ENCODE assay signal across 8 cellular contexts in genomic region chr7:99438573-99439480, GRCh38. TPM values are rescaled to one million over a fixed set of nuclear protein-coding genes. Genes with fewer than 3 reads are reported as not detected.
A peak's percentile ranks its signal among the peaks of the same experiment; 100 is the strongest.
DNase-seq lines count a peak whose midpoint lies in the region; ATAC-seq and TF ChIP-seq lines count a peak whose summit lies in the region.

Gene CPSF4, plus strand, starts transcription at chr7:99438943. Its CDS starts 140 bp downstream, at chr7:99439083.
Gene PTCD1, minus strand, starts transcription at chr7:99438798. Its CDS starts 3,556 bp downstream, at chr7:99435242.

- in situ Hi-C loops in GM13977 (cut with MboI; ENCODE audit: low pct_unique_long_range_greater_than_20kb, low sequenced_read_pairs, unreplicated experiment) = no loop called here

- TF ChIP-seq POLR2A in prostate gland (IDR thresholded peaks at IDR 0.05) = peak; percentile 56

- no peaks in the 10 kb centered on the region for H3K27me3 ChIP-seq in prostate gland (replicated peaks; ENCODE audit: insufficient read depth)

- peak within 1 kb of the TSS; percentile 92 to 93 for H3K4me3 ChIP-seq in prostate gland
- peak within 1 kb of the TSS; percentile 81 for H3K4me3 ChIP-seq in urinary bladder (ENCODE audit: low read depth, low read length)

- intact Hi-C loops in left ventricle myocardium superior (cut with micrococcal nuclease) (no loop called here), prostate gland (cut with DNase I) (no loop called here)

- ATAC-seq in HG02852 (IDR thresholded peaks at IDR 0.05; ENCODE audit: unreplicated experiment) = peak; percentile 91
- peak; percentile 98 for ATAC-seq in left ventricle myocardium superior

- H3K4me1 ChIP-seq in prostate gland (replicated peaks) (peaks cover 3% of the 10 kb centered on the region), urinary bladder (ENCODE audit: insufficient read depth) (no peaks in the 10 kb centered on the region)

- H3K27ac ChIP-seq in prostate gland (peak within 1 kb of the TSS; percentile 83 to 89), urinary bladder (ENCODE audit: low read depth) (peak within 1 kb of the TSS; percentile 61)

- no peaks in the 10 kb centered on the region for H3K9me3 ChIP-seq in prostate gland

- WGBS in prostate gland = under 1% methylated on average over 89 of the region's 89 CpGs
- WGBS in urinary bladder = under 1% methylated on average over 89 of the region's 89 CpGs

- no peaks in the 10 kb centered on the region for H3K36me3 ChIP-seq in prostate gland
- H3K36me3 ChIP-seq in urinary bladder (ENCODE audit: insufficient read depth) = no peaks in the 10 kb centered on the region

- TF ChIP-seq CTCF in GM13977 (IDR thresholded peaks at IDR 0.05; ENCODE audit: extremely low read depth, insufficient read depth, missing control alignments) (no peak), prostate gland (IDR thresholded peaks at IDR 0.05) (no peak)

- DNase-seq in GM13977 (ENCODE audit: low spot score) (peak; percentile 99), NCI-H1436 treated with DMSO at 0.1 percent for 48 hours (lab: John Stamatoyannopoulos, UW) (peak; percentile 49), T-helper 1 cell (peak; percentile 68 to 92 (median 78)), amniotic stem cell (lab: John Stamatoyannopoulos, UW) (peak; percentile 94), left ventricle myocardium superior (peak; percentile 98), prostate gland (ENCODE audit: low spot score) (peak; percentile 95)

RNA-seq across cellular contexts. Expression of gene CPSF4, which starts in this region (rescaled TPM):
- total RNA-seq in left ventricle myocardium superior (19.8 TPM), prostate gland (10 to 100 TPM; 40.4 to 97.4 TPM), urinary bladder (15.6 TPM)
- polyA plus RNA-seq in urinary bladder = 26.4 TPM

RNA-seq across cellular contexts. Expression of gene PTCD1, which starts in this region (rescaled TPM):
- 3.1 TPM for total RNA-seq in left ventricle myocardium superior
- total RNA-seq in prostate gland = 10 to 100 TPM in 1 of 2 donors, 1 to 10 TPM in 1; 9.1 to 11.8 TPM
- 4.3 TPM for total RNA-seq in urinary bladder
- 5.8 TPM for polyA plus RNA-seq in urinary bladder

Comparison
In these comparisons a context has a peak if more than half of its experiments do, and no peak if none do; other contexts are left out.
1. Peak in every context shown above with its lines: DNase-seq, ATAC-seq, H3K4me3 ChIP-seq and H3K27ac ChIP-seq.
2. DNase-seq: peak in every context shown above with its lines; median percentile 99 in GM13977; 98 in left ventricle myocardium superior; 95 in prostate gland; 94 in amniotic stem cell; 78 in T-helper 1 cell; 49 in NCI-H1436 treated with DMSO at 0.1 percent for 48 hours.